In the genomic region with DNA sequence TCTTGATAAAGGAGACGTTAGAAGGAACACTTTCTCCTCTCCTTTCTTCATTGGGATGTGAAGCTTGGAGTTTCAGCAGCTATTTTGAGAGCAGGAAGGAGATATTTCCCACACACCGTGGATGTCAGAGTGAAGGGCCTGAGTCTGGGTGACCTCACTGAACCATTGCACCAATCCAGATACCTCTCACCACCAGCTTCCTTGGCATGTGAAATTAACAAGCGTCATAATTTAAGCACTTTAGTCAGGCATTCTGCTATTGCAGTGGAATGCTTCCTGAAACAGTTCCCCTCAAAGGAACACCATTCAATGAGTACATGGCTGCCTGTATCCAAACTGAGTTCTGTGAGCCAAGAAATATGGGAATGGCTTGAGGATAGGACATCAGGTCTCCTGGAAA, we compare ENCODE assay signal across 27 cellular contexts.
DNase-seq lines count a peak whose midpoint lies in the region; ATAC-seq and TF ChIP-seq lines count a peak whose summit lies in the region.
"Had no signal": no experiment of that assay in that cellular context is flagged by ENCODE, and none has a peak within 500 bp of the region (broad histone marks: within the 10 kb centered on the region; RNA-seq: fewer than 3 reads in every experiment).

No MANE protein-coding gene starts in this region.

- peaks cover 0 to 36% of the 10 kb centered on the region in 2 experiments for H3K27me3 ChIP-seq in mesenchymal stem cell (ENCODE audit: control insufficient read depth in 1 of 2, insufficient read depth in 1 of 2, low read length in 2 of 2)
- H3K27me3 ChIP-seq: adrenal gland, BLaER1, ovary, SJSA1, tibial nerve had no signal

- H4K91ac ChIP-seq in mesenchymal stem cell (ENCODE audit: low read length) = no peak overlapping the region

- H2BK15ac ChIP-seq in mesenchymal stem cell (ENCODE audit: low read depth, poor library complexity, severe bottlenecking) = no peak overlapping the region

- H3K36me3 ChIP-seq in mesenchymal stem cell (ENCODE audit: control insufficient read depth in 1 of 2, insufficient read depth in 2 of 2, low read depth in 1 of 2, low read length in 2 of 2) = no peaks in the 10 kb centered on the region
- H3K36me3 ChIP-seq: adrenal gland, BLaER1, ovary, SJSA1, tibial nerve had no signal

- H2BK120ac ChIP-seq in mesenchymal stem cell (ENCODE audit: low read depth, low read length) = no peak overlapping the region

- H3K14ac ChIP-seq in mesenchymal stem cell (ENCODE audit: low read length in 2 of 2) = no peak overlapping the region

- no peak overlapping the region for H3K9ac ChIP-seq in mesenchymal stem cell (ENCODE audit: low read length)
- H3K9ac ChIP-seq: BLaER1 had no signal

- ATAC-seq in GM21360 (IDR thresholded peaks at IDR 0.05; ENCODE audit: unreplicated experiment) (no peak), HG02884 (IDR thresholded peaks at IDR 0.05; ENCODE audit: unreplicated experiment) (no peak)
- ATAC-seq: activated CD8-positive, alpha-beta memory T cell treated with anti-CD3 and anti-CD28 coated beads, Interleukin-2, amount 10 ng/mL, durations not matched to agents 7 days and 5 days; effector memory CD8-positive, alpha-beta T cell; GM12878; T-cell had no signal

- H3K4me2 ChIP-seq in mesenchymal stem cell (ENCODE audit: low read length, poor library complexity, severe bottlenecking) = no peak overlapping the region

- no peak overlapping the region for H3K23ac ChIP-seq in mesenchymal stem cell (ENCODE audit: low read length in 2 of 2)

- H3K4me3 ChIP-seq in fibroblast of pulmonary artery (replicated peaks; ENCODE audit: low read depth, low read length) = no peak overlapping the region
- no peak overlapping the region for H3K4me3 ChIP-seq in mesenchymal stem cell (ENCODE audit: insufficient read depth in 1 of 2, low read depth in 1 of 2, low read length in 2 of 2)
- H3K4me3 ChIP-seq: adrenal gland, BLaER1, coronary artery, GM12878, ovary, SJSA1, tibial nerve had no signal

- no peak overlapping the region for H2BK12ac ChIP-seq in mesenchymal stem cell (ENCODE audit: low read length in 2 of 2)

- 49% methylated on average over 2 of the region's 3 CpGs for WGBS in mesenchymal stem cell

- H3K9me3 ChIP-seq in mesenchymal stem cell (ENCODE audit: control insufficient read depth, low read length) = peaks cover 7% of the 10 kb centered on the region
- H3K9me3 ChIP-seq: adrenal gland, ovary, SJSA1 had no signal

- peaks cover 3% of the 10 kb centered on the region for H3K4me1 ChIP-seq in mesenchymal stem cell (ENCODE audit: control insufficient read depth, insufficient read depth, low read depth, low read length)
- H3K4me1 ChIP-seq: adrenal gland, Caco-2, SJSA1, tibial nerve had no signal

- H3K27ac ChIP-seq in mesenchymal stem cell (ENCODE audit: low read length, poor library complexity, severe bottlenecking) = no peak overlapping the region
- H3K27ac ChIP-seq: adrenal gland, BLaER1, coronary artery, ovary, SJSA1, tibial nerve had no signal

- peak; percentile 61 for DNase-seq in AG20443 (ENCODE audit: low spot score)
- DNase-seq in HS-5 (ENCODE audit: low read depth) = peak; percentile 18
- DNase-seq in fibroblast of pulmonary artery (ENCODE audit: low read depth) = peak; percentile 52
- peak; percentile 38 for DNase-seq in mesenchymal stem cell
- no peak for DNase-seq in NCI-H1436 treated with DMSO at 0.1 percent for 48 hours (lab: John Stamatoyannopoulos, UW)
- DNase-seq in superior temporal gyrus (ENCODE audit: extremely low spot score) = no peak
- DNase-seq: activated CD4-positive, CD25-positive, alpha-beta regulatory T cell; activated CD8-positive, alpha-beta memory T cell treated with anti-CD3 and anti-CD28 coated beads, Interleukin-2, amount 10 ng/mL, durations not matched to agents 7 days and 5 days; activated naive CD4-positive, alpha-beta T cell; activated T-cell treated with anti-CD3 and anti-CD28 coated beads, Interleukin-2, amount 50 U/mL, for 48 hours; adrenal gland; Caco-2; DMS79 treated with DMSO at 0.1 percent for 48 hours; effector memory CD8-positive, alpha-beta T cell; NCI-H1048; NCI-H187 treated with DMSO at 0.1 percent for 48 hours; NCI-H526 treated with DMSO at 0.1 percent for 48 hours; ovary; retina; T-cell had no signal

- H2BK5ac ChIP-seq in mesenchymal stem cell (ENCODE audit: low read depth, low read length, poor library complexity, severe bottlenecking) = no peak overlapping the region

- no peak overlapping the region for H2AK5ac ChIP-seq in mesenchymal stem cell (ENCODE audit: low read length, severe bottlenecking)

- TF ChIP-seq CTCF in fibroblast of pulmonary artery (IDR thresholded peaks at IDR 0.05; ENCODE audit: low read length, missing control alignments) = no peak

- H3K4ac ChIP-seq in mesenchymal stem cell (ENCODE audit: low read depth in 1 of 2, low read length in 2 of 2) = no peak overlapping the region

- H2AFZ ChIP-seq in mesenchymal stem cell (ENCODE audit: low read depth, low read length) = no peak overlapping the region

- no peaks in the 10 kb centered on the region for H3K79me1 ChIP-seq in mesenchymal stem cell (replicated peaks; ENCODE audit: low read length, poor library complexity, severe bottlenecking)

- H4K8ac ChIP-seq in mesenchymal stem cell (ENCODE audit: low read length) = no peak overlapping the region

- no peak overlapping the region for H3K18ac ChIP-seq in mesenchymal stem cell (ENCODE audit: low read depth in 1 of 2, low read length in 2 of 2)

Comparison
In these comparisons a context has a peak if more than half of its experiments do, and no peak if none do; other contexts are left out.
1. DNase-seq: peak in AG20443 (single experiment), HS-5 (single experiment), fibroblast of pulmonary artery (single experiment) and mesenchymal stem cell (single experiment); none in NCI-H1436 treated with DMSO at 0.1 percent for 48 hours (single experiment) and superior temporal gyrus (single experiment).